Comparison of ENCODE assay signal across 31 cellular contexts in the genomic region with DNA sequence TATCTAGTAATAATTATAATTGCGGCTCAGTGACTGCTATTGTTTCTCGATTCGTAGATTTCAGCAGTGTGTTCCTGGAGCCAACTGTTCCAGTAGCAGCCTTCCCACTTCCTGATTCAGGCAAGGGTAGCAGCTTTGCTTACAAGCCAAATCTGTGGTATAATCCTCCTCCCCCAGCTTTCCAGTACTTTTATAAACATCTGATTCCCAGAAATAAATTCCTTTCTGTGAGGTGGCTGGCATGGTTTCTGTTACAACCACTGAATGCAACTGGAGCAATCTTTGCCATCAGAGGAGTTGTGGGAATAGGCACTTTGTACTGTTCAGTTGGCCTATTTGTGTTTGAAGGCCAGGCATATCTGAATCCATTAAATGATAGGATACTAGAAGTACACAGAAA.
DNase-seq lines count a peak whose midpoint lies in the region; ATAC-seq and TF ChIP-seq lines count a peak whose summit lies in the region.
"Had no signal": no experiment of that assay in that cellular context is flagged by ENCODE, and none has a peak within 500 bp of the region (broad histone marks: within the 10 kb centered on the region; RNA-seq: fewer than 3 reads in every experiment).

No MANE protein-coding gene starts in this region.

- in situ Hi-C loops in astrocyte of the spinal cord (cut with HindIII; ENCODE audit: low sequenced_read_pairs): no loop called here

- no peak for TF ChIP-seq CTCF in AG09309 (IDR thresholded peaks at IDR 0.05; ENCODE audit: control insufficient read depth, insufficient read depth, low read depth, low read length, missing control alignments)
- TF ChIP-seq CTCF in astrocyte of the spinal cord (IDR thresholded peaks at IDR 0.05; ENCODE audit: low read depth, low read length): no peak

- ATAC-seq in HG03521 (IDR thresholded peaks at IDR 0.05; ENCODE audit: unreplicated experiment): no peak
- ATAC-seq: A549; activated naive CD4-positive, alpha-beta T cell treated with anti-CD3 and anti-CD28 coated beads, Interleukin-2, amount 50 U/mL, for 72 hours; CD8-positive, alpha-beta T cell; esophagus mucosa; HCT116; pancreas had no signal

- H3K4me3 ChIP-seq in AG09309 (ENCODE audit: control insufficient read depth, low read depth, low read length) (no peak overlapping the region), astrocyte of the spinal cord (ENCODE audit: low read depth, low read length) (no peak overlapping the region)
- H3K4me3 ChIP-seq: A549, pancreas, right atrium auricular region, SJSA1, spleen, thyroid gland, vagina had no signal

- DNase-seq in AG09309 (ENCODE audit: low read depth) (peak; percentile 20), HT1080 (ENCODE audit: low read depth) (peak; percentile 19), astrocyte of the spinal cord (ENCODE audit: low read depth, low spot score) (peak; percentile 76), inferior parietal cortex (ENCODE audit: extremely low spot score) (peak; percentile 29), GM03348 (ENCODE audit: low spot score) (no peak), HK-2 (ENCODE audit: unreplicated experiment) (no peak), NCI-H526 treated with DMSO at 0.1 percent for 48 hours (lab: John Stamatoyannopoulos, UW) (no peak)
- DNase-seq: activated CD4-positive, alpha-beta T cell treated with anti-CD3 and anti-CD28 coated beads for 48 hours; CD8-positive, alpha-beta T cell; central memory CD4-positive, alpha-beta T cell; IMR-90; NCI-H1092; NCI-H187; NCI-H2171 treated with DMSO at 0.1 percent for 48 hours; NCI-H510A treated with DMSO at 0.1 percent for 48 hours; OCI-M1; pancreas; spleen; stimulated activated CD4-positive, alpha-beta T cell treated with anti-CD3 and anti-CD28 coated beads, Interleukin-2, amount 100 ng/mL, for 24 hours; stimulated activated CD8-positive, alpha-beta memory T cell treated with anti-CD3 and anti-CD28 coated beads, Interleukin-4, amount 100 ng/mL, for 48 hours; T1000; thyroid gland; WERI-Rb-1 had no signal

Comparison
In these comparisons a context has a peak if more than half of its experiments do, and no peak if none do; other contexts are left out.
1. DNase-seq: peak in AG09309 (single experiment), HT1080 (single experiment), astrocyte of the spinal cord (single experiment) and inferior parietal cortex (single experiment); none in GM03348 (single experiment), HK-2 (single experiment) and NCI-H526 treated with DMSO at 0.1 percent for 48 hours (single experiment).